8 cellular contexts compared by ENCODE assay signal in genomic region chr2:46657042-46657504, GRCh38. TPM values are rescaled to one million over a fixed set of nuclear protein-coding genes. Genes with fewer than 3 reads are reported as not detected.
DNase-seq lines count a peak whose midpoint lies in the region; ATAC-seq and TF ChIP-seq lines count a peak whose summit lies in the region.

No MANE protein-coding gene starts in this region.

- H3K36me3 Mint-ChIP-seq in MCF 10A (ENCODE audit: insufficient read depth, unreplicated experiment), result no peaks in the 10 kb centered on the region

- no TSS peak for BruUV-seq in MCF 10A (replicated peaks; lab: Mats Ljungman, UMichigan)

- TF ChIP-seq CTCF in MCF 10A (IDR thresholded peaks at IDR 0.05; ENCODE audit: unreplicated experiment) (peak; percentile 21), lung (IDR thresholded peaks at IDR 0.05; ENCODE audit: control extremely low read depth, extremely low read depth) (no peak)

- peaks cover 11% of the 10 kb centered on the region for H3K4me1 Mint-ChIP-seq in MCF 10A (ENCODE audit: insufficient read depth, unreplicated experiment)

- intact Hi-C loops in MCF 10A (cut with micrococcal nuclease), result loop anchor here (2.0 kb wide), 1 partner anchor 120 kb away; no protein-coding TSS in a partner anchor

- H3K27ac ChIP-seq in lung (ENCODE audit: low read depth in 1 of 2, low read length in 1 of 2), result peak overlapping the region in 1 of 2 donors; percentile 68

- H3K4me1 ChIP-seq in lung (ENCODE audit: control insufficient read depth in 2 of 2, insufficient read depth in 2 of 2, low read length in 2 of 2), result peaks cover 5 to 7% of the 10 kb centered on the region in 2 donors

- no peaks in the 10 kb centered on the region for H3K9me3 ChIP-seq in lung (ENCODE audit: control insufficient read depth in 2 of 2, insufficient read depth in 1 of 2, low read length in 1 of 2)

- no peak overlapping the region for H3K27ac Mint-ChIP-seq in MCF 10A (ENCODE audit: low read depth, unreplicated experiment)

- WGBS in lung, 2 donors, result 30 to 41% methylated on average over 3 of the region's 3 CpGs

- no peaks in the 10 kb centered on the region for H3K27me3 Mint-ChIP-seq in MCF 10A (ENCODE audit: insufficient read depth, unreplicated experiment)

- DNase-seq in NCI-H2227 (lab: John Stamatoyannopoulos, UW; ENCODE audit: unreplicated experiment), result peak; percentile 24
- DNase-seq in NCI-H2227 treated with DMSO at 0.1 percent for 48 hours (lab: John Stamatoyannopoulos, UW), result no peak
- peak; percentile 33 for DNase-seq in NCI-H146 treated with DMSO at 0.1 percent for 48 hours (lab: John Stamatoyannopoulos, UW; ENCODE audit: unreplicated experiment)
- peak; percentile 44 for DNase-seq in MCF 10A (ENCODE audit: unreplicated experiment)
- DNase-seq in lung (ENCODE audit: low spot score), result peak; percentile 75
- no peak for DNase-seq in stimulated activated CD8-positive, alpha-beta memory T cell treated with anti-CD3 and anti-CD28 coated beads, Interleukin-4, amount 100 ng/mL, for 48 hours

- H3K4me3 Mint-ChIP-seq in MCF 10A (ENCODE audit: unreplicated experiment), result no peak overlapping the region

- POLR2A ChIA-PET in MCF 10A (lab: Yijun Ruan, JAX), result interaction anchor here (0.6 to 4.5 kb wide), 5 partner anchors 9 to 643 kb away, joined by 3 to 25 read pairs (median 3); no protein-coding TSS in a partner anchor

- no peaks in the 10 kb centered on the region for H3K27me3 ChIP-seq in lung (ENCODE audit: control insufficient read depth, insufficient read depth)

- CTCF ChIA-PET in MCF 10A (lab: Yijun Ruan, JAX), result interaction anchor here (0.6 to 4.6 kb wide), 23 partner anchors 12 to 231 kb away, joined by 3 to 31 read pairs (median 5); no protein-coding TSS in a partner anchor

- no peaks in the 10 kb centered on the region for H3K36me3 ChIP-seq in lung (ENCODE audit: control insufficient read depth in 2 of 2, insufficient read depth in 2 of 2, low read length in 2 of 2)

- ATAC-seq in lung (ENCODE audit: insufficient read depth, low FRiP score) (peak; percentile 37), GM18909 (IDR thresholded peaks at IDR 0.05; ENCODE audit: poor library complexity, unreplicated experiment) (no peak), GM18519 (IDR thresholded peaks at IDR 0.05; ENCODE audit: low FRiP score, unreplicated experiment) (no peak)

- no peak overlapping the region for H3K4me3 ChIP-seq in lung

- H3K9me3 Mint-ChIP-seq in MCF 10A (ENCODE audit: unreplicated experiment), result no peaks in the 10 kb centered on the region

RNA-seq across cellular contexts. Expression of gene CRIPT, which starts 40.1 kb away (rescaled TPM):
- total RNA-seq in MCF 10A (2022) (11.1 and 14.3 TPM in 2 replicates), lung (10 to 100 TPM; 10.9 to 23.9 TPM)
- 10 to 100 TPM in 1 of 2 donors, 1 to 10 TPM in 1; 7.3 to 12.5 TPM for polyA plus RNA-seq in lung

RNA-seq across cellular contexts. Expression of gene PIGF, which starts 40.2 kb away (rescaled TPM):
- 23.0 and 24.5 TPM in 2 replicates for total RNA-seq in MCF 10A (2022)
- 10 to 100 TPM; 20.6 to 32.4 TPM for total RNA-seq in lung
- 10 to 100 TPM in 1 of 2 donors, 1 to 10 TPM in 1; 9.8 to 19.9 TPM for polyA plus RNA-seq in lung

RNA-seq across cellular contexts. Expression of gene SOCS5, which starts 42.0 kb away (rescaled TPM):
- 9.8 and 10.9 TPM in 2 replicates for total RNA-seq in MCF 10A (2022)
- 10 to 100 TPM; 18.9 to 51.8 TPM for total RNA-seq in lung
- polyA plus RNA-seq in lung, result 10 to 100 TPM in 1 of 2 donors, 1 to 10 TPM in 1; 5.4 to 10.5 TPM

Comparison
In these comparisons a context has a peak if more than half of its experiments do, and no peak if none do; other contexts are left out.
1. DNase-seq: peak in NCI-H2227 (single experiment), NCI-H146 treated with DMSO at 0.1 percent for 48 hours (single experiment), MCF 10A (single experiment) and lung (single experiment); none in NCI-H2227 treated with DMSO at 0.1 percent for 48 hours (single experiment) and stimulated activated CD8-positive, alpha-beta memory T cell treated with anti-CD3 and anti-CD28 coated beads, Interleukin-4, amount 100 ng/mL, for 48 hours (single experiment).